ENCODE assay signal across 1 cellular context in the genomic region with DNA sequence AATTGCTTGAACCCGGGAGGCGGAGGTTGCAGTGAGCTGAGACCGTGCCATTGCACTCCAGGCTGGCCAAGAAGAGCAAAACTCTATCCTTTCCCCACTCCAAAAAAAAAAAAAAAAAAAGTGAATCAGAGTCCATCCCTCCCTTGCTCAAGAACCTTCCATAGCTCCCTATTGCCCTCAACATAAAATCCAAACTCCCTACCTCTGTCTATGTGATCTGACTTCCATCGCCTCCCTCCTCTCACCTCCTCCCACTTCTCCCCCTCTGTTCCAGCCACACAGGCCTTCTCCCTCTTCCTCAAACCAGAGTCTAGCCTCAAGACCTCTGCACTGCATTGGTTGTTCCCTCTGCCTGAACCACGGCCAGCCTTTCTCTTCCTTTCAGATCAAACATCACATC.
TF ChIP-seq lines count a peak whose summit lies in the region.

No MANE protein-coding gene starts in this region.

TF ChIP-seq in A549, 52 proteins besides CTCF, POLR2A, EP300 and RAD21:
- TF ChIP-seq CBX8 (IDR thresholded peaks at IDR 0.05) (no peak), FOXS1 (CRISPR knock-in tag; IDR thresholded peaks at IDR 0.05) (no peak), JUN (IDR thresholded peaks at IDR 0.05) (no peak), MYC (IDR thresholded peaks at IDR 0.05; ENCODE audit: borderline replicate concordance, low read length) (no peak), TP53 (CRISPR knock-in tag; IDR thresholded peaks at IDR 0.05) (no peak), RNF2 (IDR thresholded peaks at IDR 0.05; ENCODE audit: borderline replicate concordance, low read depth) (no peak), FOSB (CRISPR knock-in tag; IDR thresholded peaks at IDR 0.05) (no peak), HOXA7 (CRISPR knock-in tag; IDR thresholded peaks at IDR 0.05) (no peak), NFE2L2 (conservative IDR thresholded peaks at IDR 0.05; ENCODE audit: low read length) (no peak), EHF (CRISPR knock-in tag; IDR thresholded peaks at IDR 0.05) (no peak), CEBPB (IDR thresholded peaks at IDR 0.05) (no peak), NPAS2 (CRISPR knock-in tag; IDR thresholded peaks at IDR 0.05; ENCODE audit: borderline replicate concordance) (no peak), KDM1A (IDR thresholded peaks at IDR 0.05; ENCODE audit: low read depth) (peak; percentile 80), ZC3H11A (IDR thresholded peaks at IDR 0.05) (no peak), FOSL2 (IDR thresholded peaks at IDR 0.05) (no peak), FOSL2 (CRISPR knock-in tag; IDR thresholded peaks at IDR 0.05) (no peak), ZFP36 (IDR thresholded peaks at IDR 0.05; ENCODE audit: borderline replicate concordance, partially characterized antibody) (peak; percentile 78), HDAC2 (IDR thresholded peaks at IDR 0.05) (no peak), RCOR1 (IDR thresholded peaks at IDR 0.05; ENCODE audit: low read depth, low read length) (0 out of 2 replicates have a peak, but pooled peaks have one; percentile 35), ESRRA (IDR thresholded peaks at IDR 0.05; ENCODE audit: borderline replicate concordance, low read length) (no peak)
- TF ChIP-seq, protein P1, sequence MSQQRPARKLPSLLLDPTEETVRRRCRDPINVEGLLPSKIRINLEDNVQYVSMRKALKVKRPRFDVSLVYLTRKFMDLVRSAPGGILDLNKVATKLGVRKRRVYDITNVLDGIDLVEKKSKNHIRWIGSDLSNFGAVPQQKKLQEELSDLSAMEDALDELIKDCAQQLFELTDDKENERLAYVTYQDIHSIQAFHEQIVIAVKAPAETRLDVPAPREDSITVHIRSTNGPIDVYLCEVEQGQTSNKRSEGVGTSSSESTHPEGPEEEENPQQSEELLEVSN (IDR thresholded peaks at IDR 0.05; ENCODE audit: borderline replicate concordance, low read depth): no peak
- TF ChIP-seq, protein P2, sequence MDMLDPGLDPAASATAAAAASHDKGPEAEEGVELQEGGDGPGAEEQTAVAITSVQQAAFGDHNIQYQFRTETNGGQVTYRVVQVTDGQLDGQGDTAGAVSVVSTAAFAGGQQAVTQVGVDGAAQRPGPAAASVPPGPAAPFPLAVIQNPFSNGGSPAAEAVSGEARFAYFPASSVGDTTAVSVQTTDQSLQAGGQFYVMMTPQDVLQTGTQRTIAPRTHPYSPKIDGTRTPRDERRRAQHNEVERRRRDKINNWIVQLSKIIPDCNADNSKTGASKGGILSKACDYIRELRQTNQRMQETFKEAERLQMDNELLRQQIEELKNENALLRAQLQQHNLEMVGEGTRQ (IDR thresholded peaks at IDR 0.05): no peak
- TF ChIP-seq, protein P3, sequence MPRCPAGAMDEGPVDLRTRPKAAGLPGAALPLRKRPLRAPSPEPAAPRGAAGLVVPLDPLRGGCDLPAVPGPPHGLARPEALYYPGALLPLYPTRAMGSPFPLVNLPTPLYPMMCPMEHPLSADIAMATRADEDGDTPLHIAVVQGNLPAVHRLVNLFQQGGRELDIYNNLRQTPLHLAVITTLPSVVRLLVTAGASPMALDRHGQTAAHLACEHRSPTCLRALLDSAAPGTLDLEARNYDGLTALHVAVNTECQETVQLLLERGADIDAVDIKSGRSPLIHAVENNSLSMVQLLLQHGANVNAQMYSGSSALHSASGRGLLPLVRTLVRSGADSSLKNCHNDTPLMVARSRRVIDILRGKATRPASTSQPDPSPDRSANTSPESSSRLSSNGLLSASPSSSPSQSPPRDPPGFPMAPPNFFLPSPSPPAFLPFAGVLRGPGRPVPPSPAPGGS (IDR thresholded peaks at IDR 0.05): no peak
- TF ChIP-seq, protein P4, sequence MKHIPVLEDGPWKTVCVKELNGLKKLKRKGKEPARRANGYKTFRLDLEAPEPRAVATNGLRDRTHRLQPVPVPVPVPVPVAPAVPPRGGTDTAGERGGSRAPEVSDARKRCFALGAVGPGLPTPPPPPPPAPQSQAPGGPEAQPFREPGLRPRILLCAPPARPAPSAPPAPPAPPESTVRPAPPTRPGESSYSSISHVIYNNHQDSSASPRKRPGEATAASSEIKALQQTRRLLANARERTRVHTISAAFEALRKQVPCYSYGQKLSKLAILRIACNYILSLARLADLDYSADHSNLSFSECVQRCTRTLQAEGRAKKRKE (CRISPR knock-in tag; IDR thresholded peaks at IDR 0.05; ENCODE audit: low read depth): no peak
- TF ChIP-seq, protein P5, sequence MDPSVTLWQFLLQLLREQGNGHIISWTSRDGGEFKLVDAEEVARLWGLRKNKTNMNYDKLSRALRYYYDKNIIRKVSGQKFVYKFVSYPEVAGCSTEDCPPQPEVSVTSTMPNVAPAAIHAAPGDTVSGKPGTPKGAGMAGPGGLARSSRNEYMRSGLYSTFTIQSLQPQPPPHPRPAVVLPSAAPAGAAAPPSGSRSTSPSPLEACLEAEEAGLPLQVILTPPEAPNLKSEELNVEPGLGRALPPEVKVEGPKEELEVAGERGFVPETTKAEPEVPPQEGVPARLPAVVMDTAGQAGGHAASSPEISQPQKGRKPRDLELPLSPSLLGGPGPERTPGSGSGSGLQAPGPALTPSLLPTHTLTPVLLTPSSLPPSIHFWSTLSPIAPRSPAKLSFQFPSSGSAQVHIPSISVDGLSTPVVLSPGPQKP (IDR thresholded peaks at IDR 0.05; ENCODE audit: low read depth, low read length): no peak
- TF ChIP-seq, protein P6, sequence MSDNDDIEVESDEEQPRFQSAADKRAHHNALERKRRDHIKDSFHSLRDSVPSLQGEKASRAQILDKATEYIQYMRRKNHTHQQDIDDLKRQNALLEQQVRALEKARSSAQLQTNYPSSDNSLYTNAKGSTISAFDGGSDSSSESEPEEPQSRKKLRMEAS (IDR thresholded peaks at IDR 0.05): no peak
